8 cellular contexts compared by ENCODE assay signal in genomic region chr2:48530033-48530804, GRCh38. TPM values are rescaled to one million over a fixed set of nuclear protein-coding genes. Genes with fewer than 3 reads are reported as not detected.
DNase-seq lines count a peak whose midpoint lies in the region; ATAC-seq and TF ChIP-seq lines count a peak whose summit lies in the region.

A gene with protein sequence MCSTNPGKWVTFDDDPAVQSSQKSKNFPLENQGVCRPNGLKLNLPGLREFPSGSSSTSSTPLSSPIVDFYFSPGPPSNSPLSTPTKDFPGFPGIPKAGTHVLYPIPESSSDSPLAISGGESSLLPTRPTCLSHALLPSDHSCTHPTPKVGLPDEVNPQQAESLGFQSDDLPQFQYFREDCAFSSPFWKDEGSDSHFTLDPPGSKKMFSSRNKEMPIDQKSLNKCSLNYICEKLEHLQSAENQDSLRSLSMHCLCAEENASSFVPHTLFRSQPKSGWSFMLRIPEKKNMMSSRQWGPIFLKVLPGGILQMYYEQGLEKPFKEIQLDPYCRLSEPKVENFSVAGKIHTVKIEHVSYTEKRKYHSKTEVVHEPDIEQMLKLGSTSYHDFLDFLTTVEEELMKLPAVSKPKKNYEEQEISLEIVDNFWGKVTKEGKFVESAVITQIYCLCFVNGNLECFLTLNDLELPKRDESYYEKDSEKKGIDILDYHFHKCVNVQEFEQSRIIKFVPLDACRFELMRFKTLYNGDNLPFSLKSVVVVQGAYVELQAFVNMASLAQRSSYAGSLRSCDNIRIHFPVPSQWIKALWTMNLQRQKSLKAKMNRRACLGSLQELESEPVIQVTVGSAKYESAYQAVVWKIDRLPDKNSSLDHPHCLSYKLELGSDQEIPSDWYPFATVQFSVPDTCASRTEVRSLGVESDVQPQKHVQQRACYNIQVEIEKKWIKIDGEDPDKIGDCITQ (plus strand): TSS chr2:48530154. CDS start chr2:48580634, 50,480 bp downstream.

- H3K27me3 ChIP-seq in right atrium auricular region (no peaks in the 10 kb centered on the region), psoas muscle (ENCODE audit: insufficient read depth in 3 of 3, low read length in 2 of 3) (peaks cover 0 to 16% (median 2%) of the 10 kb centered on the region in 3 donors)

- peak within 1 kb of the TSS; percentile 44 to 49 for H3K27ac Mint-ChIP-seq in activated naive CD4-positive, alpha-beta T cell treated with anti-CD3 and anti-CD28 coated beads, Interleukin-2, amount 50 U/mL, for 72 hours

- peak; percentile 2 for DNase-seq in CD1c-positive myeloid dendritic cell (ENCODE audit: extremely low spot score)
- peak; percentile 45 for DNase-seq in OCI-M1 (lab: John Stamatoyannopoulos, UW)
- DNase-seq in activated naive CD4-positive, alpha-beta T cell treated with anti-CD3 and anti-CD28 coated beads, Interleukin-2, amount 50 U/mL, for 72 hours (ENCODE audit: low spot score in 2 of 2), result peak in 1 of 2 donors; percentile 33
- no peak for DNase-seq in right atrium auricular region (ENCODE audit: low spot score)
- DNase-seq in psoas muscle, result peak; percentile 45 to 69
- DNase-seq in NCI-H2171 treated with DMSO at 0.1 percent for 48 hours (lab: John Stamatoyannopoulos, UW), result no peak

- peak within 1 kb of the TSS; percentile 84 to 87 for H3K27ac ChIP-seq in right atrium auricular region
- H3K27ac ChIP-seq in psoas muscle, result peak within 1 kb of the TSS; percentile 55

- ATAC-seq in GM21381 (IDR thresholded peaks at IDR 0.05; ENCODE audit: unreplicated experiment), result peak; percentile 49
- ATAC-seq in activated naive CD4-positive, alpha-beta T cell treated with anti-CD3 and anti-CD28 coated beads, Interleukin-2, amount 50 U/mL, for 72 hours, result peak; percentile 66 to 70
- ATAC-seq in psoas muscle, result peak in 3 of 4 donors; percentile 39 to 66 (median 55)
- no peak for ATAC-seq in HG03469 (IDR thresholded peaks at IDR 0.05; ENCODE audit: unreplicated experiment)

- 1% methylated on average over 40 to 61 of the region's 62 CpGs for WGBS in psoas muscle, 3 donors

- no peaks in the 10 kb centered on the region for H3K9me3 Mint-ChIP-seq in activated naive CD4-positive, alpha-beta T cell treated with anti-CD3 and anti-CD28 coated beads, Interleukin-2, amount 50 U/mL, for 72 hours

- intact Hi-C loops in psoas muscle (cut with DNase I), result no loop called here

- peak within 1 kb of the TSS; percentile 86 to 95 for H3K4me3 ChIP-seq in right atrium auricular region
- H3K4me3 ChIP-seq in psoas muscle, result peak within 1 kb of the TSS; percentile 73

- peaks cover 0 to 30% of the 10 kb centered on the region in 2 donors for H3K4me1 ChIP-seq in right atrium auricular region
- H3K4me1 ChIP-seq in psoas muscle, result no peaks in the 10 kb centered on the region

- H3K36me3 ChIP-seq in right atrium auricular region (no peaks in the 10 kb centered on the region), psoas muscle (ENCODE audit: insufficient read depth in 1 of 2, low read depth in 1 of 2) (no peaks in the 10 kb centered on the region)

- TF ChIP-seq CTCF in right atrium auricular region (IDR thresholded peaks at IDR 0.05) (no peak), psoas muscle (IDR thresholded peaks at IDR 0.05) (no peak)

- no peaks in the 10 kb centered on the region for H3K9me3 ChIP-seq in right atrium auricular region
- no peaks in the 10 kb centered on the region for H3K9me3 ChIP-seq in psoas muscle

- H3K36me3 Mint-ChIP-seq in activated naive CD4-positive, alpha-beta T cell treated with anti-CD3 and anti-CD28 coated beads, Interleukin-2, amount 50 U/mL, for 72 hours, result no peaks in the 10 kb centered on the region

RNA-seq across cellular contexts. Expression of the gene that starts here (rescaled TPM):
- total RNA-seq in activated naive CD4-positive, alpha-beta T cell treated with anti-CD3 and anti-CD28 coated beads, Interleukin-2, amount 50 U/mL, for 72 hours, result 1 to 10 TPM in 1 of 2 donors, under 1 TPM in 1; 0.27 to 2.4 TPM
- total RNA-seq in right atrium auricular region, result 10 to 100 TPM in 1 of 2 donors, 1 to 10 TPM in 1; 6.4 to 15.9 TPM
- 1 to 10 TPM; 1.8 to 5.6 (median 2.1) TPM for total RNA-seq in psoas muscle
- 1 to 10 TPM in 2 of 3 donors, under 1 TPM in 1; 0.98 to 1.8 (median 1.2) TPM for polyA plus RNA-seq in psoas muscle

Comparison
In these comparisons a context has a peak if more than half of its experiments do, and no peak if none do; other contexts are left out.
1. DNase-seq: peak in CD1c-positive myeloid dendritic cell (single experiment), OCI-M1 (single experiment) and psoas muscle (2 of 2); none in right atrium auricular region (single experiment) and NCI-H2171 treated with DMSO at 0.1 percent for 48 hours (single experiment).